ENCODE assay signal across 26 cellular contexts in genomic region chr7:98085674-98086073, GRCh38. TPM values are rescaled to one million over a fixed set of nuclear protein-coding genes. Genes with fewer than 3 reads are reported as not detected.
DNase-seq lines count a peak whose midpoint lies in the region; ATAC-seq, FAIRE-seq and TF ChIP-seq lines count a peak whose summit lies in the region.
"Had no signal": no experiment of that assay in that cellular context is flagged by ENCODE, and none has a peak within 500 bp of the region (broad histone marks: within the 10 kb centered on the region; RNA-seq: fewer than 3 reads in every experiment).

No MANE protein-coding gene starts in this region.

- H3K27ac ChIP-seq in GM23338 (ENCODE audit: low read depth) = no peak overlapping the region
- H3K27ac ChIP-seq in RWPE2 (ENCODE audit: poor library complexity, severe bottlenecking) = peak overlapping the region; percentile 48
- H3K27ac ChIP-seq in esophagus squamous epithelium = peak overlapping the region; percentile 71 to 91 (median 86)
- H3K27ac ChIP-seq: BLaER1, body of pancreas had no signal

- no peaks in the 10 kb centered on the region for H3K36me3 Mint-ChIP-seq in GM23338 (ENCODE audit: low read depth)
- no peaks in the 10 kb centered on the region for H3K36me3 Mint-ChIP-seq in progenitor cell of endocrine pancreas (ENCODE audit: insufficient read depth)

- H3K9me2 ChIP-seq in GM23338 (ENCODE audit: insufficient read depth) = no peaks in the 10 kb centered on the region

- FAIRE-seq in urothelium cell line (lab: Jason Lieb, UNC) = no peak
- FAIRE-seq: GM12878, kidney had no signal

- CTCF ChIA-PET in HEK293T (lab: Yijun Ruan, JAX) = no interaction called here

- H3F3A ChIP-seq in GM23338 (replicated peaks; ENCODE audit: low read depth) = no peaks in the 10 kb centered on the region

- no peak for DNase-seq in GM23338 (ENCODE audit: low spot score)
- no peak for DNase-seq in RWPE2 (ENCODE audit: low spot score)
- DNase-seq in esophagus squamous epithelium (lab: John Stamatoyannopoulos, UW) = no peak
- DNase-seq in progenitor cell of endocrine pancreas (ENCODE audit: low spot score, unreplicated experiment) = no peak
- DNase-seq in HEK293T (ENCODE audit: extremely low spot score) = no peak
- DNase-seq in SHP77 treated with DMSO at 0.1 percent for 48 hours (lab: John Stamatoyannopoulos, UW) = no peak
- DNase-seq in urothelium cell line (ENCODE audit: low spot score) = no peak
- DNase-seq in Right ventricle myocardium inferior (ENCODE audit: missing footprints) = no peak
- DNase-seq: activated CD4-positive, alpha-beta T cell treated with anti-CD3 and anti-CD28 coated beads, Interleukin-2, amount 50 U/mL, for 48 hours; activated CD4-positive, CD25-positive, alpha-beta regulatory T cell; activated gamma-delta T cell; effector CD8-positive, alpha-beta T cell; kidney; NCI-H1092 treated with DMSO at 0.1 percent for 48 hours; NCI-H1930; NCI-H2227 treated with DMSO at 0.1 percent for 48 hours; NCI-H748 treated with DMSO at 0.1 percent for 48 hours; nucleus accumbens; Right ventricle myocardium superior; stimulated activated CD4-positive, alpha-beta T cell treated with anti-CD3 and anti-CD28 coated beads, Interleukin-2, amount 100 ng/mL, for 24 hours had no signal

- H3K4me1 Mint-ChIP-seq in GM23338 = no peaks in the 10 kb centered on the region; the same call in 2 of the 3 replicates
- peaks cover 7% of the 10 kb centered on the region for H3K4me1 Mint-ChIP-seq in progenitor cell of endocrine pancreas (ENCODE audit: low read depth)

- TF ChIP-seq CTCF in GM23338 (conservative IDR thresholded peaks at IDR 0.05; ENCODE audit: low read depth in 2 of 2) (no peak), RWPE2 (IDR thresholded peaks at IDR 0.05; ENCODE audit: poor library complexity, severe bottlenecking) (no peak), esophagus squamous epithelium (IDR thresholded peaks at IDR 0.05) (peak in 3 of 6 experiments; percentile 24 to 64 (median 46)), progenitor cell of endocrine pancreas (IDR thresholded peaks at IDR 0.05; ENCODE audit: unreplicated experiment) (no peak)

- no peaks in the 10 kb centered on the region for H4K20me1 ChIP-seq in GM23338 (replicated peaks; ENCODE audit: insufficient read depth)
- H4K20me1 ChIP-seq: BLaER1 had no signal

- no peaks in the 10 kb centered on the region for H3K36me3 ChIP-seq in GM23338 (ENCODE audit: insufficient read depth)
- no peaks in the 10 kb centered on the region for H3K36me3 ChIP-seq in RWPE2 (ENCODE audit: low read depth)
- H3K36me3 ChIP-seq in esophagus squamous epithelium = no peaks in the 10 kb centered on the region
- H3K36me3 ChIP-seq: BLaER1, HAP-1 had no signal

- no peaks in the 10 kb centered on the region for H3K79me2 ChIP-seq in GM23338 (replicated peaks; ENCODE audit: insufficient read depth)

- H3K27me3 Mint-ChIP-seq in GM23338 (ENCODE audit: insufficient read depth, low read depth, poor library complexity) (peaks cover 4% of the 10 kb centered on the region), progenitor cell of endocrine pancreas (no peaks in the 10 kb centered on the region)

- H3K27me3 ChIP-seq in GM23338 (ENCODE audit: insufficient read depth) (no peaks in the 10 kb centered on the region), RWPE2 (ENCODE audit: insufficient read depth, poor library complexity, severe bottlenecking) (no peaks in the 10 kb centered on the region), esophagus squamous epithelium (peaks cover 0 to 4% (median 0%) of the 10 kb centered on the region in 4 donors)
- H3K27me3 ChIP-seq: BLaER1, body of pancreas had no signal

- H3K27ac Mint-ChIP-seq in GM23338 (no peak overlapping the region), progenitor cell of endocrine pancreas (peak overlapping the region; percentile 52)

- WGBS in esophagus squamous epithelium, 2 donors = 25 to 30% methylated on average over 2 of the region's 4 CpGs

- POLR2A ChIA-PET in HEK293T (lab: Yijun Ruan, JAX) = no interaction called here

- H3K4me3 Mint-ChIP-seq in GM23338 (no peak overlapping the region), progenitor cell of endocrine pancreas (ENCODE audit: low read depth) (no peak overlapping the region)

- H2AFZ ChIP-seq in GM23338 = peak overlapping the region; percentile 69; the same call in 1 of the 2 replicates

- no peak for TF ChIP-seq POLR2A in esophagus squamous epithelium (IDR thresholded peaks at IDR 0.05)

- H3K9me3 ChIP-seq in RWPE2 (ENCODE audit: severe bottlenecking) (no peaks in the 10 kb centered on the region), esophagus squamous epithelium (no peaks in the 10 kb centered on the region)
- H3K9me3 ChIP-seq: BLaER1, body of pancreas, HAP-1 had no signal

- H3K4me1 ChIP-seq in GM23338 (ENCODE audit: insufficient read depth) (no peaks in the 10 kb centered on the region), RWPE2 (ENCODE audit: insufficient read depth, poor library complexity, severe bottlenecking) (peaks cover 19% of the 10 kb centered on the region), esophagus squamous epithelium (peaks cover 0 to 29% (median 8%) of the 10 kb centered on the region in 3 donors)
- H3K4me1 ChIP-seq: body of pancreas, HAP-1 had no signal

- intact Hi-C loops in esophagus squamous epithelium (cut with DNase I) = no loop called here
- intact Hi-C loops in Right ventricle myocardium inferior (cut with DNase I) = no loop called here

- H3K4me3 ChIP-seq in GM23338 (no peak overlapping the region), RWPE2 (ENCODE audit: severe bottlenecking) (no peak overlapping the region), esophagus squamous epithelium (no peak overlapping the region)
- H3K4me3 ChIP-seq: BLaER1, body of pancreas, GM12878, HAP-1, lung, smooth muscle cell had no signal

- H3K9me3 Mint-ChIP-seq in GM23338 (no peaks in the 10 kb centered on the region; the same call in 2 of the 3 replicates), progenitor cell of endocrine pancreas (ENCODE audit: low read depth) (no peaks in the 10 kb centered on the region)

- H3K4me2 ChIP-seq in GM23338 = no peak overlapping the region
- H3K4me2 ChIP-seq: BLaER1, smooth muscle cell had no signal

- ATAC-seq in GM23338 (no peak), RWPE2 (ENCODE audit: low read depth) (no peak), Right ventricle myocardium inferior (no peak)
- ATAC-seq: GM12878 had no signal

TF ChIP-seq in HEK293T, 16 proteins besides CTCF, POLR2A, EP300 and RAD21:
- no peak for TF ChIP-seq ARNT (IDR thresholded peaks at IDR 0.05)
- no peak for TF ChIP-seq BHLHE40 (IDR thresholded peaks at IDR 0.05; ENCODE audit: borderline replicate concordance)
- no peak for TF ChIP-seq HDGF (IDR thresholded peaks at IDR 0.05; ENCODE audit: borderline replicate concordance)
- TF ChIP-seq PKNOX1 (IDR thresholded peaks at IDR 0.05) = no peak
- TF ChIP-seq L3MBTL2 (conservative IDR thresholded peaks at IDR 0.05) = no peak
- TF ChIP-seq SUZ12 (IDR thresholded peaks at IDR 0.05) = no peak
- TF ChIP-seq TARDBP (IDR thresholded peaks at IDR 0.05) = no peak
- no peak for TF ChIP-seq FOXK2 (IDR thresholded peaks at IDR 0.05)
- no peak for TF ChIP-seq FOXM1 (IDR thresholded peaks at IDR 0.05; ENCODE audit: borderline replicate concordance)
- no peak for TF ChIP-seq NFRKB (IDR thresholded peaks at IDR 0.05)
- TF ChIP-seq ZNF384 (IDR thresholded peaks at IDR 0.05) = no peak
- no peak for TF ChIP-seq SP1 (IDR thresholded peaks at IDR 0.05)
- no peak for TF ChIP-seq LEF1 (IDR thresholded peaks at IDR 0.05; ENCODE audit: borderline replicate concordance)
- no peak for TF ChIP-seq ELF4 (IDR thresholded peaks at IDR 0.05)
- TF ChIP-seq CTBP1 (IDR thresholded peaks at IDR 0.05; ENCODE audit: borderline replicate concordance) = no peak
- no peak for TF ChIP-seq FOXA1 (IDR thresholded peaks at IDR 0.05)

RNA-seq across cellular contexts. Expression of gene LMTK2, which starts 21.0 kb away (rescaled TPM):
- total RNA-seq in GM23338 (2014; rRNA removed; shearing (Covaris generic)) = 26.8 and 30.8 TPM in 2 replicates
- polyA plus RNA-seq in GM23338 (2016; fragmentation: Nextera tagmentation; extraction: Ambion mirVana) = 6.1 and 6.5 TPM in 2 replicates
- total RNA-seq in esophagus squamous epithelium (10 to 100 TPM; 16.0 to 29.3 (median 20.3) TPM), progenitor cell of endocrine pancreas (31.0 and 32.3 TPM in 2 replicates), Right ventricle myocardium inferior (22.5 TPM)
